Comparison of ENCODE assay signal across 33 cellular contexts in the genomic region with DNA sequence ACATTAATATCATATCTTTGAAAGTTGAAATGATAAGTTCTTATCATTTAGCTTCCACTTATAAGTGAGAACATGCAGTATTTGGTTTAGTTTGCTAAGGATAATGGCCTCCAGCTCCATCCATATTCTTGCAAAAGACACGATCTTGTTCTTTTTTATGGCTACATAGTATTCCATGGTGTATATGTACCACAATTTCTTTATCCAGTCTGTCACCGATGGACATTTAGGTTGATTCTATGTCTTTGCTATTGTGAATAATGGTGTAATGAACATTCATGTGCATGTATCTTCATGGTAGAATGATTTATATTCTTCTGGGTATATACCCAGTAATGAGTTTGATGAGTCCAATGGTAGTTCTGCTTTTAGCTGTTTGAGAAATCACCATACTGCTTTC.
"Had no signal": no experiment of that assay in that cellular context is flagged by ENCODE, and none has a peak within 500 bp of the region (broad histone marks: within the 10 kb centered on the region; RNA-seq: fewer than 3 reads in every experiment).

No MANE protein-coding gene starts in this region.

- ATAC-seq: activated naive CD4-positive, alpha-beta T cell treated with anti-CD3 and anti-CD28 coated beads, Interleukin-2, amount 50 U/mL, for 72 hours; activated naive CD8-positive, alpha-beta T cell treated with anti-CD3 and anti-CD28 coated beads, Interleukin-2, amount 50 U/mL, for 24 hours; activated T-cell treated with anti-CD3 and anti-CD28 coated beads, Interleukin-2, amount 50 U/mL, for 4 hours; activated T-cell treated with anti-CD3 and anti-CD28 coated beads, Interleukin-2, amount 50 U/mL, for 72 hours; activated T-helper 17 cell treated with anti-CD3 and anti-CD28 coated beads, Interleukin-2, amount 50 U/mL, for 72 hours; body of pancreas had no signal

- H3K36me3 ChIP-seq: adrenal gland, ascending aorta, brain microvascular endothelial cell, breast epithelium, cardiac muscle cell had no signal

- FAIRE-seq: astrocyte, bronchial epithelial cell had no signal

- H3K27ac ChIP-seq: adrenal gland, ascending aorta, body of pancreas, brain microvascular endothelial cell, breast epithelium, cardiac muscle cell had no signal

- H3K9me3 ChIP-seq: adrenal gland, ascending aorta, body of pancreas, breast epithelium had no signal

- H3K27me3 ChIP-seq: adrenal gland, ascending aorta, body of pancreas, brain microvascular endothelial cell, breast epithelium, cardiac muscle cell had no signal

- DNase-seq: activated effector memory CD4-positive, alpha-beta T cell treated with anti-CD3 and anti-CD28 coated beads, Interleukin-2, amount 50 U/mL, for 16 hours; activated effector memory CD4-positive, alpha-beta T cell treated with Interleukin-2 at 50 U/mL for 16 hours; activated gamma-delta T cell; activated gamma-delta T cell treated with Interleukin-2 at 50 U/mL for 16 hours; activated naive CD4-positive, alpha-beta T cell; activated naive CD4-positive, alpha-beta T cell treated with anti-CD3 and anti-CD28 coated beads for 36 hours; activated naive CD4-positive, alpha-beta T cell treated with anti-CD3 and anti-CD28 coated beads, Interleukin-2, amount 10 ng/mL, durations not matched to agents 7 days and 5 days; activated naive CD4-positive, alpha-beta T cell treated with anti-CD3 and anti-CD28 coated beads, Interleukin-2, amount 50 U/mL, for 16 hours; activated naive CD4-positive, alpha-beta T cell treated with Interleukin-2 at 50 U/mL for 16 hours; activated naive CD8-positive, alpha-beta T cell treated with anti-CD3 and anti-CD28 coated beads for 36 hours; activated naive CD8-positive, alpha-beta T cell treated with anti-CD3 and anti-CD28 coated beads, Interleukin-2, amount 10 ng/mL, durations not matched to agents 7 days and 5 days; activated naive CD8-positive, alpha-beta T cell treated with anti-CD3 and anti-CD28 coated beads, Interleukin-2, amount 50 U/mL, for 24 hours; activated T-cell treated with anti-CD3 and anti-CD28 coated beads, Interleukin-2, amount 50 U/mL, for 24 hours; activated T-cell treated with anti-CD3 and anti-CD28 coated beads, Interleukin-2, amount 50 U/mL, for 4 hours; activated T-cell treated with anti-CD3 and anti-CD28 coated beads, Interleukin-2, amount 50 U/mL, for 48 hours; activated T-cell treated with anti-CD3 and anti-CD28 coated beads, Interleukin-2, amount 50 U/mL, for 72 hours; adrenal gland; amniotic stem cell; amygdala; anterior cingulate cortex; aorta; body of pancreas; brain microvascular endothelial cell; caudate nucleus; central memory CD4-positive, alpha-beta T cell; cerebellar nuclear complex had no signal

- H3K4me1 ChIP-seq: adrenal gland, ascending aorta, body of pancreas, breast epithelium had no signal

- H3K4me3 ChIP-seq: adrenal gland, ascending aorta, body of pancreas, breast epithelium, cardiac muscle cell had no signal
